30 cellular contexts compared by ENCODE assay signal in genomic region chr11:7518811-7519562, GRCh38. TPM values are rescaled to one million over a fixed set of nuclear protein-coding genes. Genes with fewer than 3 reads are reported as not detected.
DNase-seq lines count a peak whose midpoint lies in the region; ATAC-seq, FAIRE-seq and TF ChIP-seq lines count a peak whose summit lies in the region.
"Had no signal": no experiment of that assay in that cellular context is flagged by ENCODE, and none has a peak within 500 bp of the region (broad histone marks: within the 10 kb centered on the region; RNA-seq: fewer than 3 reads in every experiment).

No MANE protein-coding gene starts in this region.

- H3K9me2 ChIP-seq in OCI-LY1 (ENCODE audit: low read depth, low read length): no peaks in the 10 kb centered on the region
- H3K9me2 ChIP-seq: SK-N-SH had no signal

- TF ChIP-seq CTCF in OCI-LY1 (IDR thresholded peaks at IDR 0.05; ENCODE audit: low read length) (no peak), bronchial epithelial cell (IDR thresholded peaks at IDR 0.05; ENCODE audit: insufficient read depth, low read length, severe bottlenecking) (no peak), A673 (conservative IDR thresholded peaks at IDR 0.05; ENCODE audit: low read depth, low read length) (no peak)

- H3K9me3 ChIP-seq in OCI-LY1 (ENCODE audit: low read length) (no peaks in the 10 kb centered on the region), A673 (ENCODE audit: low read depth, low read length, poor library complexity, severe bottlenecking) (no peaks in the 10 kb centered on the region)
- H3K9me3 ChIP-seq: colonic mucosa, gastroesophageal sphincter, SK-N-SH, upper lobe of left lung had no signal

- H3K27me3 ChIP-seq in OCI-LY1 (ENCODE audit: insufficient read depth, low read length) (no peaks in the 10 kb centered on the region), bronchial epithelial cell (ENCODE audit: control insufficient read depth, insufficient read depth, low read length) (no peaks in the 10 kb centered on the region), A673 (replicated peaks; ENCODE audit: insufficient read depth, low read depth, low read length, poor library complexity) (peaks cover 18% of the 10 kb centered on the region)
- H3K27me3 ChIP-seq: colonic mucosa, gastroesophageal sphincter had no signal

- peaks cover 4% of the 10 kb centered on the region for H3K36me3 Mint-ChIP-seq in activated naive CD8-positive, alpha-beta T cell
- peaks cover 3% of the 10 kb centered on the region for H3K36me3 Mint-ChIP-seq in activated naive CD8-positive, alpha-beta T cell treated with anti-CD3 and anti-CD28 coated beads, Interleukin-2, amount 50 U/mL, for 24 hours (ENCODE audit: low read depth)

- H3K27ac ChIP-seq in OCI-LY1 (ENCODE audit: low read depth, low read length, poor library complexity, severe bottlenecking): peak overlapping the region; percentile 95
- no peak overlapping the region for H3K27ac ChIP-seq in A673 (ENCODE audit: low read depth, low read length, poor library complexity, severe bottlenecking)
- H3K27ac ChIP-seq: colonic mucosa, upper lobe of left lung had no signal

- FAIRE-seq in bronchial epithelial cell (lab: Jason Lieb, UNC): peak; percentile 81
- FAIRE-seq: astrocyte had no signal

- peaks cover 6% of the 10 kb centered on the region; the same call in 1 of the 2 replicates for H3F3A ChIP-seq in OCI-LY1 (ENCODE audit: insufficient read depth, low read length)

- DNase-seq in activated naive CD8-positive, alpha-beta T cell treated with anti-CD3 and anti-CD28 coated beads, Interleukin-2, amount 50 U/mL, for 24 hours: no peak
- DNase-seq in bronchial epithelial cell (ENCODE audit: low read depth) (no peak), A673 (ENCODE audit: low spot score) (no peak), hepatic stellate cell (ENCODE audit: low spot score) (no peak)
- DNase-seq: CD8-positive, alpha-beta memory T cell; colonic mucosa; effector CD8-positive, alpha-beta T cell; EL; NCI-H1092; NCI-H1694; NCI-H774; OCI-M1; SK-N-SH; stimulated activated CD4-positive, alpha-beta T cell treated with anti-CD3 and anti-CD28 coated beads, Interleukin-4, amount 100 ng/mL, for 1 hour; upper lobe of left lung had no signal

- BruUV-seq in A673 (replicated peaks; lab: Mats Ljungman, UMichigan): no TSS peak

- POLR2A ChIA-PET in A673 (lab: Charles Lee; ENCODE audit: low non-redundant PET): no interaction called here

- peak overlapping the region; percentile 63 for H3K4me2 ChIP-seq in OCI-LY1 (ENCODE audit: low read length)
- H3K4me2 ChIP-seq: GM23338, SK-N-SH had no signal

- ATAC-seq in activated naive CD8-positive, alpha-beta T cell treated with anti-CD3 and anti-CD28 coated beads, Interleukin-2, amount 50 U/mL, for 24 hours: no peak
- ATAC-seq in HG03521 (IDR thresholded peaks at IDR 0.05; ENCODE audit: unreplicated experiment) (no peak), GM21786 (IDR thresholded peaks at IDR 0.05; ENCODE audit: unreplicated experiment) (no peak)
- ATAC-seq: activated CD4-positive, CD25-positive, alpha-beta regulatory T cell treated with anti-CD3 and anti-CD28 coated beads, Interleukin-2, amount 50 U/mL, for 24 hours; activated T-helper 17 cell treated with anti-CD3 and anti-CD28 coated beads, Interleukin-2, amount 50 U/mL, for 72 hours; gastroesophageal sphincter; GM23338 had no signal

- H3K4me1 ChIP-seq in OCI-LY1 (ENCODE audit: insufficient read depth, low read length, severe bottlenecking) (peaks cover 83% of the 10 kb centered on the region), A673 (ENCODE audit: insufficient read depth, low read length, poor library complexity, severe bottlenecking) (peaks cover 8% of the 10 kb centered on the region)

- H4K20me1 ChIP-seq in OCI-LY1 (ENCODE audit: insufficient read depth, low read length): no peaks in the 10 kb centered on the region

- CTCF ChIA-PET in A673 (lab: Charles Lee): no interaction called here

- peak overlapping the region; percentile 61 for H3K27ac Mint-ChIP-seq in activated naive CD8-positive, alpha-beta T cell
- no peak overlapping the region for H3K27ac Mint-ChIP-seq in activated naive CD8-positive, alpha-beta T cell treated with anti-CD3 and anti-CD28 coated beads, Interleukin-2, amount 50 U/mL, for 24 hours
- H3K27ac Mint-ChIP-seq: activated T-helper 17 cell treated with anti-CD3 and anti-CD28 coated beads, Interleukin-2, amount 50 U/mL, for 72 hours; GM23338; nephron; T-helper 1 cell treated with Interleukin-12 subunit alpha and Interleukin-12 subunit beta and Interleukin-4 antibody, amounts not matched to agents 30 μg/mL and 1 μg/mL, for 36 hours had no signal

- no peaks in the 10 kb centered on the region for H3K9me3 Mint-ChIP-seq in activated naive CD8-positive, alpha-beta T cell (ENCODE audit: low read depth)
- no peaks in the 10 kb centered on the region for H3K9me3 Mint-ChIP-seq in activated naive CD8-positive, alpha-beta T cell treated with anti-CD3 and anti-CD28 coated beads, Interleukin-2, amount 50 U/mL, for 24 hours
- H3K9me3 Mint-ChIP-seq: activated T-helper 17 cell treated with anti-CD3 and anti-CD28 coated beads, Interleukin-2, amount 50 U/mL, for 72 hours; CD8-positive, alpha-beta memory T cell; GM23338; nephron; T-helper 1 cell treated with Interleukin-12 subunit alpha and Interleukin-12 subunit beta and Interleukin-4 antibody, amounts not matched to agents 30 μg/mL and 1 μg/mL, for 36 hours had no signal

- H3K27me3 Mint-ChIP-seq in activated naive CD8-positive, alpha-beta T cell: no peaks in the 10 kb centered on the region
- peaks cover 3% of the 10 kb centered on the region for H3K27me3 Mint-ChIP-seq in activated naive CD8-positive, alpha-beta T cell treated with anti-CD3 and anti-CD28 coated beads, Interleukin-2, amount 50 U/mL, for 24 hours
- H3K27me3 Mint-ChIP-seq: activated T-helper 17 cell treated with anti-CD3 and anti-CD28 coated beads, Interleukin-2, amount 50 U/mL, for 72 hours; CD8-positive, alpha-beta memory T cell had no signal

- no peak overlapping the region for H2AFZ ChIP-seq in OCI-LY1 (ENCODE audit: low read length)
- H2AFZ ChIP-seq: GM23338 had no signal

- peaks cover 44% of the 10 kb centered on the region for H3K4me1 Mint-ChIP-seq in activated naive CD8-positive, alpha-beta T cell (ENCODE audit: low read depth)
- peaks cover 45% of the 10 kb centered on the region for H3K4me1 Mint-ChIP-seq in activated naive CD8-positive, alpha-beta T cell treated with anti-CD3 and anti-CD28 coated beads, Interleukin-2, amount 50 U/mL, for 24 hours

- no peak overlapping the region for H3K9ac ChIP-seq in OCI-LY1 (ENCODE audit: low read length)
- H3K9ac ChIP-seq: SK-N-SH had no signal

- intact Hi-C loops in A673 (cut with micrococcal nuclease; ENCODE audit: unreplicated experiment): no loop called here

- no peak overlapping the region for H3K4me3 Mint-ChIP-seq in activated naive CD8-positive, alpha-beta T cell
- H3K4me3 Mint-ChIP-seq in activated naive CD8-positive, alpha-beta T cell treated with anti-CD3 and anti-CD28 coated beads, Interleukin-2, amount 50 U/mL, for 24 hours: no peak overlapping the region
- H3K4me3 Mint-ChIP-seq: activated T-helper 17 cell treated with anti-CD3 and anti-CD28 coated beads, Interleukin-2, amount 50 U/mL, for 72 hours; CD8-positive, alpha-beta memory T cell; GM23338; nephron; T-helper 1 cell treated with Interleukin-12 subunit alpha and Interleukin-12 subunit beta and Interleukin-4 antibody, amounts not matched to agents 30 μg/mL and 1 μg/mL, for 36 hours had no signal

- H3K4me3 ChIP-seq in OCI-LY1 (ENCODE audit: low read depth, low read length, poor library complexity, severe bottlenecking) (peak overlapping the region; percentile 43), bronchial epithelial cell (ENCODE audit: low read depth, low read length) (no peak overlapping the region), A673 (ENCODE audit: low read depth, low read length, poor library complexity, severe bottlenecking) (no peak overlapping the region)
- H3K4me3 ChIP-seq: colonic mucosa, gastroesophageal sphincter, GM23338, lung, upper lobe of left lung had no signal

- H3K36me3 ChIP-seq in OCI-LY1 (ENCODE audit: insufficient read depth, low read length): no peaks in the 10 kb centered on the region
- no peaks in the 10 kb centered on the region for H3K36me3 ChIP-seq in bronchial epithelial cell (ENCODE audit: control insufficient read depth, insufficient read depth, low read length)
- H3K36me3 ChIP-seq in A673 (ENCODE audit: insufficient read depth, low read length, poor library complexity, severe bottlenecking): no peaks in the 10 kb centered on the region
- H3K36me3 ChIP-seq: colonic mucosa, gastroesophageal sphincter, upper lobe of left lung had no signal

- H3K79me2 ChIP-seq in OCI-LY1 (ENCODE audit: insufficient read depth, low read length): peaks cover 16% of the 10 kb centered on the region; the same call in 1 of the 2 replicates

RNA-seq across cellular contexts. Expression of gene PPFIBP2, which starts 5.2 kb away (rescaled TPM):
- total RNA-seq in bronchial epithelial cell (15.0 and 41.6 TPM in 2 replicates), A673 (2021) (5.7 and 6.8 TPM in 2 replicates)

RNA-seq across cellular contexts. Expression of gene OLFML1, which starts 33.7 kb away (rescaled TPM):
- not detected in 2 replicates for total RNA-seq in bronchial epithelial cell
- not detected in 2 replicates for total RNA-seq in A673 (2021)
- total RNA-seq: A172; activated T-helper 17 cell treated with anti-CD3 and anti-CD28 coated beads, Interleukin-2, amount 50 U/mL, for 72 hours; astrocyte; CD8-positive, alpha-beta memory T cell; GM23338; mononuclear cell; pulmonary artery endothelial cell had no signal
